14 cellular contexts compared by ENCODE assay signal in genomic region chr14:99259327-99259726, GRCh38. TPM values are rescaled to one million over a fixed set of nuclear protein-coding genes. Genes with fewer than 3 reads are reported as not detected.
DNase-seq lines count a peak whose midpoint lies in the region; ATAC-seq, FAIRE-seq and TF ChIP-seq lines count a peak whose summit lies in the region.
"Had no signal": no experiment of that assay in that cellular context is flagged by ENCODE, and none has a peak within 500 bp of the region (broad histone marks: within the 10 kb centered on the region; RNA-seq: fewer than 3 reads in every experiment).

No MANE protein-coding gene starts in this region.

- H3K27ac Mint-ChIP-seq in activated CD4-positive, alpha-beta T cell treated with anti-CD3 and anti-CD28 coated beads, Interleukin-2, amount 10 ng/mL, durations not matched to agents 7 days and 5 days, result peak overlapping the region; percentile 99
- H3K27ac Mint-ChIP-seq in activated T-cell treated with anti-CD3 and anti-CD28 coated beads, Interleukin-2, amount 50 U/mL, for 72 hours, result peak overlapping the region; percentile 100

- TF ChIP-seq CTCF in keratinocyte (optimal IDR thresholded peaks at IDR 0.05 in 1 of 3, IDR thresholded peaks at IDR 0.05 in 1 of 3, conservative IDR thresholded peaks at IDR 0.05 in 1 of 3; ENCODE audit: extremely low read depth in 1 of 3, insufficient read depth in 2 of 3, low read length in 3 of 3) (no peak), suprapubic skin (IDR thresholded peaks at IDR 0.05) (no peak), RWPE1 (conservative IDR thresholded peaks at IDR 0.05; ENCODE audit: low read depth) (no peak)

- peaks cover 90% of the 10 kb centered on the region for H3K36me3 Mint-ChIP-seq in activated CD4-positive, alpha-beta T cell treated with anti-CD3 and anti-CD28 coated beads, Interleukin-2, amount 10 ng/mL, durations not matched to agents 7 days and 5 days (ENCODE audit: low read depth)
- peaks cover 10 to 11% of the 10 kb centered on the region in 2 donors for H3K36me3 Mint-ChIP-seq in activated T-cell treated with anti-CD3 and anti-CD28 coated beads, Interleukin-2, amount 50 U/mL, for 72 hours (ENCODE audit: insufficient read depth in 2 of 2)

- peak; percentile 60 for DNase-seq in activated CD4-positive, alpha-beta T cell treated with anti-CD3 and anti-CD28 coated beads, Interleukin-2, amount 10 ng/mL, durations not matched to agents 7 days and 5 days
- DNase-seq in activated CD4-positive, alpha-beta T cell treated with anti-CD3 and anti-CD28 coated beads for 4 hours, result no peak
- DNase-seq in activated T-cell treated with anti-CD3 and anti-CD28 coated beads, Interleukin-2, amount 50 U/mL, for 72 hours, result no peak
- DNase-seq in keratinocyte (ENCODE audit: low read depth, low spot score) (no peak), suprapubic skin (ENCODE audit: low spot score in 2 of 2) (no peak), RWPE1 (ENCODE audit: low spot score) (no peak), NK-92 (lab: John Stamatoyannopoulos, UW; ENCODE audit: unreplicated experiment) (no peak)
- DNase-seq: ACHN, cerebellar nuclear complex, DMS53, MG63 had no signal

- H3K9me3 ChIP-seq in keratinocyte (ENCODE audit: control insufficient read depth, low read depth, low read length) (no peaks in the 10 kb centered on the region), suprapubic skin (no peaks in the 10 kb centered on the region)
- H3K9me3 ChIP-seq: esophagus muscularis mucosa, MG63, tibial nerve had no signal

- H3K4me1 Mint-ChIP-seq in activated CD4-positive, alpha-beta T cell treated with anti-CD3 and anti-CD28 coated beads, Interleukin-2, amount 10 ng/mL, durations not matched to agents 7 days and 5 days, result peaks cover 88% of the 10 kb centered on the region
- H3K4me1 Mint-ChIP-seq in activated T-cell treated with anti-CD3 and anti-CD28 coated beads, Interleukin-2, amount 50 U/mL, for 72 hours (ENCODE audit: low read depth), result peaks cover 99% of the 10 kb centered on the region

- peak overlapping the region; percentile 100 for H3K4me2 ChIP-seq in keratinocyte (ENCODE audit: control insufficient read depth, extremely low read depth, insufficient read depth, low read depth, low read length)

- no peaks in the 10 kb centered on the region for H4K20me1 ChIP-seq in keratinocyte (ENCODE audit: control insufficient read depth, extremely low read depth, insufficient read depth, low read length)

- ATAC-seq in activated T-cell treated with anti-CD3 and anti-CD28 coated beads, Interleukin-2, amount 50 U/mL, for 72 hours (replicated peaks in 1 of 2), result peak; percentile 48 to 51
- no peak for ATAC-seq in HG02763 (IDR thresholded peaks at IDR 0.05; ENCODE audit: unreplicated experiment)

- H3K9me1 ChIP-seq in keratinocyte (ENCODE audit: control insufficient read depth, extremely low read depth, insufficient read depth, low read length), result no peaks in the 10 kb centered on the region

- peaks cover 98% of the 10 kb centered on the region for H3K79me2 ChIP-seq in keratinocyte (ENCODE audit: control insufficient read depth, insufficient read depth, low read length)

- H3K4me1 ChIP-seq in keratinocyte (ENCODE audit: control insufficient read depth, extremely low read depth, insufficient read depth, low read length), result peaks cover 48% of the 10 kb centered on the region
- H3K4me1 ChIP-seq in suprapubic skin, result peaks cover 72% of the 10 kb centered on the region
- H3K4me1 ChIP-seq: esophagus muscularis mucosa had no signal

- H3K27me3 Mint-ChIP-seq in activated CD4-positive, alpha-beta T cell treated with anti-CD3 and anti-CD28 coated beads, Interleukin-2, amount 10 ng/mL, durations not matched to agents 7 days and 5 days, result no peaks in the 10 kb centered on the region
- H3K27me3 Mint-ChIP-seq in activated T-cell treated with anti-CD3 and anti-CD28 coated beads, Interleukin-2, amount 50 U/mL, for 72 hours (ENCODE audit: low read depth), result no peaks in the 10 kb centered on the region

- no peaks in the 10 kb centered on the region for H3K9me3 Mint-ChIP-seq in activated CD4-positive, alpha-beta T cell treated with anti-CD3 and anti-CD28 coated beads, Interleukin-2, amount 10 ng/mL, durations not matched to agents 7 days and 5 days
- H3K9me3 Mint-ChIP-seq in activated T-cell treated with anti-CD3 and anti-CD28 coated beads, Interleukin-2, amount 50 U/mL, for 72 hours, result no peaks in the 10 kb centered on the region

- H3K27ac ChIP-seq in keratinocyte (ENCODE audit: control insufficient read depth, insufficient read depth, low read length), result peak overlapping the region; percentile 95
- peak overlapping the region; percentile 91 for H3K27ac ChIP-seq in suprapubic skin
- no peak overlapping the region for H3K27ac ChIP-seq in RWPE1
- H3K27ac ChIP-seq: esophagus muscularis mucosa had no signal

- peak; percentile 13 for FAIRE-seq in keratinocyte (lab: Jason Lieb, UNC)

- dilution Hi-C loops in keratinocyte (cut with MboI; ENCODE audit: extremely low pct_ligation_motif_present, low sequenced_read_pairs), result no loop called here

- CTCF ChIA-PET in activated CD4-positive, alpha-beta T cell treated with anti-CD3 and anti-CD28 coated beads, Interleukin-2, amount 10 ng/mL, durations not matched to agents 7 days and 5 days (lab: Charles Lee), result interaction anchor here (1.5 kb wide), 1 partner anchor 12 kb away, joined by 6 read pairs; no protein-coding TSS in a partner anchor
- CTCF ChIA-PET in RWPE1 (lab: Yijun Ruan, JAX), result no interaction called here

- H3K9ac ChIP-seq in keratinocyte (ENCODE audit: control insufficient read depth, extremely low read depth, insufficient read depth, low read length), result peak overlapping the region; percentile 90

- 41% methylated on average over 15 of the region's 15 CpGs for WGBS in suprapubic skin

- no peak for TF ChIP-seq EP300 in suprapubic skin (IDR thresholded peaks at IDR 0.05)

- POLR2A ChIA-PET in activated CD4-positive, alpha-beta T cell treated with anti-CD3 and anti-CD28 coated beads, Interleukin-2, amount 10 ng/mL, durations not matched to agents 7 days and 5 days (lab: Charles Lee), result no interaction called here
- POLR2A ChIA-PET in RWPE1 (lab: Yijun Ruan, JAX; ENCODE audit: low non-redundant PET), result no interaction called here

- peaks cover 7 to 23% of the 10 kb centered on the region in 2 experiments for H3K36me3 ChIP-seq in keratinocyte (ENCODE audit: control insufficient read depth in 2 of 2, extremely low read depth in 1 of 2, insufficient read depth in 2 of 2, low read length in 2 of 2)
- no peaks in the 10 kb centered on the region for H3K36me3 ChIP-seq in suprapubic skin
- H3K36me3 ChIP-seq: esophagus muscularis mucosa, MG63, tibial nerve had no signal

- TF ChIP-seq POLR2A in suprapubic skin (IDR thresholded peaks at IDR 0.05), result no peak

- H3K4me3 ChIP-seq in keratinocyte (ENCODE audit: control insufficient read depth in 2 of 3, extremely low read depth in 1 of 3, insufficient read depth in 2 of 3, low read depth in 1 of 3, low read length in 3 of 3) (peak overlapping the region; percentile 19 to 89 (median 75)), suprapubic skin (peak overlapping the region; percentile 33)
- H3K4me3 ChIP-seq: esophagus muscularis mucosa, MG63, tibial nerve had no signal

- H2AFZ ChIP-seq in keratinocyte (ENCODE audit: control insufficient read depth, low read length), result no peak overlapping the region

- H3K27me3 ChIP-seq in keratinocyte (ENCODE audit: control insufficient read depth, extremely low read depth, insufficient read depth, low read length), result no peaks in the 10 kb centered on the region
- H3K27me3 ChIP-seq in suprapubic skin, result peaks cover 6% of the 10 kb centered on the region
- H3K27me3 ChIP-seq: MG63 had no signal

- peak overlapping the region; percentile 87 for H3K4me3 Mint-ChIP-seq in activated CD4-positive, alpha-beta T cell treated with anti-CD3 and anti-CD28 coated beads, Interleukin-2, amount 10 ng/mL, durations not matched to agents 7 days and 5 days
- H3K4me3 Mint-ChIP-seq in activated T-cell treated with anti-CD3 and anti-CD28 coated beads, Interleukin-2, amount 50 U/mL, for 72 hours, result peak overlapping the region; percentile 94 to 96

RNA-seq across cellular contexts. Expression of gene BCL11B, which starts 12.7 kb away (rescaled TPM):
- 100 to 1,000 TPM; 115 to 116 TPM for total RNA-seq in activated CD4-positive, alpha-beta T cell treated with anti-CD3 and anti-CD28 coated beads, Interleukin-2, amount 10 ng/mL, durations not matched to agents 7 days and 5 days
- 10 to 100 TPM; 54.4 to 58.0 TPM for total RNA-seq in activated T-cell treated with anti-CD3 and anti-CD28 coated beads, Interleukin-2, amount 50 U/mL, for 72 hours
- 3.6 to 6.4 TPM (median 5.2 TPM) in 3 replicates for polyA plus RNA-seq in keratinocyte
- polyA plus RNA-seq in keratinocyte (2011; ENCODE audit: low read depth), result 2.3 TPM
- 2.6 and 3.0 TPM in 2 replicates for polyA plus RNA-seq in keratinocyte (2011; cell fraction: cytosol; rRNA removed)
- polyA plus RNA-seq in keratinocyte (2011; cell fraction: nucleus; rRNA removed), result 10.9 and 11.1 TPM in 2 replicates
- polyA plus RNA-seq in keratinocyte (2012; ENCODE audit: low replicate concordance), result 3.9 and 7.8 TPM in 2 replicates
- 6.5 to 9.3 TPM (median 8.7 TPM) in 3 replicates for polyA minus RNA-seq in keratinocyte
- 9.4 TPM for polyA minus RNA-seq in keratinocyte (2011; cell fraction: cytosol; rRNA and poly(A)+ RNA removed)
- 17.1 and 20.4 TPM in 2 replicates for polyA minus RNA-seq in keratinocyte (2011; cell fraction: nucleus; rRNA and poly(A)+ RNA removed)
- 10 to 100 TPM; 35.9 to 53.8 (median 47.5) TPM for total RNA-seq in suprapubic skin
